ENCODE assay signal across 7 cellular contexts in genomic region chr19:54449701-54450069, GRCh38. TPM values are rescaled to one million over a fixed set of nuclear protein-coding genes. Genes with fewer than 3 reads are reported as not detected.
DNase-seq lines count a peak whose midpoint lies in the region; ATAC-seq lines count a peak whose summit lies in the region.

No MANE protein-coding gene starts in this region.

- DNase-seq in SK-N-MC (ENCODE audit: low read depth, low spot score) = no peak
- DNase-seq in fibroblast of peridontal ligament (ENCODE audit: extremely low read depth) = peak; percentile 29
- DNase-seq in NCI-H524 treated with DMSO at 0.1 percent for 48 hours (lab: John Stamatoyannopoulos, UW) = no peak
- no peak for DNase-seq in NCI-H1105 treated with DMSO at 0.1 percent for 48 hours (lab: John Stamatoyannopoulos, UW)

- peaks cover 27% of the 10 kb centered on the region for H3K4me1 ChIP-seq in skeletal muscle satellite cell (ENCODE audit: control insufficient read depth, insufficient read depth, low read length)

- H3K36me3 ChIP-seq in SK-N-MC (ENCODE audit: insufficient read depth, low read length) (peaks cover 49% of the 10 kb centered on the region), skeletal muscle satellite cell (ENCODE audit: insufficient read depth, low read length) (peaks cover 62% of the 10 kb centered on the region)

- H3K27me3 ChIP-seq in skeletal muscle satellite cell (ENCODE audit: control insufficient read depth, insufficient read depth, low read length) = no peaks in the 10 kb centered on the region

- H3K4me3 ChIP-seq in SK-N-MC (peak overlapping the region; percentile 85), skeletal muscle satellite cell (ENCODE audit: low read length) (peak overlapping the region; percentile 89)

- peak overlapping the region; percentile 88; the same call in 1 of the 2 replicates for H3K27ac ChIP-seq in SK-N-MC

- H3K9ac ChIP-seq in SK-N-MC (ENCODE audit: insufficient read length) (peak overlapping the region; percentile 90), skeletal muscle satellite cell (ENCODE audit: low read depth, low read length) (peak overlapping the region; percentile 99)

- H3K9me3 ChIP-seq in SK-N-MC (ENCODE audit: low read depth, low read length) (no peaks in the 10 kb centered on the region), skeletal muscle satellite cell (replicated peaks; ENCODE audit: low read length) (no peaks in the 10 kb centered on the region)

- peak; percentile 3 for ATAC-seq in GM21619 (IDR thresholded peaks at IDR 0.05; ENCODE audit: unreplicated experiment)
- no peak for ATAC-seq in GM21390 (IDR thresholded peaks at IDR 0.05; ENCODE audit: unreplicated experiment)

- H3K4me2 ChIP-seq in skeletal muscle satellite cell (ENCODE audit: low read length) = peak overlapping the region; percentile 93

RNA-seq across cellular contexts. Expression of gene LENG8, which starts 0.7 kb away (rescaled TPM):
- total RNA-seq in skeletal muscle satellite cell (2012; rRNA removed) = 52.5 and 54.0 TPM in 2 replicates

RNA-seq across cellular contexts. Expression of gene LENG9, which starts 13.9 kb away (rescaled TPM):
- total RNA-seq in skeletal muscle satellite cell (2012; rRNA removed) = 5.1 and 7.0 TPM in 2 replicates

RNA-seq across cellular contexts. Expression of gene CDC42EP5, which starts 23.4 kb away (rescaled TPM):
- total RNA-seq in skeletal muscle satellite cell (2012; rRNA removed) = 5.6 and 6.8 TPM in 2 replicates

RNA-seq across cellular contexts. Expression of gene TTYH1, which starts 34.4 kb away (rescaled TPM):
- not detected in 2 replicates for total RNA-seq in skeletal muscle satellite cell (2012; rRNA removed)

RNA-seq across cellular contexts. Expression of gene LAIR2, which starts 52.9 kb away (rescaled TPM):
- total RNA-seq in skeletal muscle satellite cell (2012; rRNA removed) = not detected in 2 replicates
